In genomic region chr19:23071087-23071511, GRCh38 we compare ENCODE assay signal across 10 cellular contexts. TPM values are rescaled to one million over a fixed set of nuclear protein-coding genes. Genes with fewer than 3 reads are reported as not detected.
A peak's percentile ranks its signal among the peaks of the same experiment; 100 is the strongest.
DNase-seq lines count a peak whose midpoint lies in the region; ATAC-seq and TF ChIP-seq lines count a peak whose summit lies in the region.
"Had no signal": no experiment of that assay in that cellular context is flagged by ENCODE, and none has a peak within 500 bp of the region (broad histone marks: within the 10 kb centered on the region; RNA-seq: fewer than 3 reads in every experiment).

No MANE protein-coding gene starts in this region.

- intact Hi-C loops in left ventricle myocardium inferior (cut with micrococcal nuclease) = no loop called here

- H3K4me2 ChIP-seq in mesenchymal stem cell (ENCODE audit: low read length, poor library complexity, severe bottlenecking) (no peak overlapping the region), mesendoderm (ENCODE audit: low read length) (no peak overlapping the region)

- DNase-seq in NCI-H1417 (lab: John Stamatoyannopoulos, UW) (peak; percentile 2 to 63 (median 55)), NCI-H1417 treated with DMSO at 0.1 percent for 48 hours (lab: John Stamatoyannopoulos, UW) (no peak), SK-N-DZ (ENCODE audit: low spot score) (peak; percentile 47), left ventricle myocardium inferior (peak; percentile 31), mesenchymal stem cell (no peak), mesendoderm (no peak)
- DNase-seq in stimulated activated naive CD8-positive, alpha-beta T cell treated with anti-CD3 and anti-CD28 coated beads, Interleukin-15, Interleukin-2, amounts not matched to agents 100 U/mL and 50 U/mL, for 24 hours = peak; percentile 6
- DNase-seq in stimulated activated effector memory CD8-positive, alpha-beta T cell treated with anti-CD3 and anti-CD28 coated beads, Interleukin-12 subunit alpha, Interleukin-12 subunit beta, amount 100 ng/mL, for 72 hours (ENCODE audit: low spot score in 2 of 2) = no peak
- DNase-seq: 8988T, NCI-H446 had no signal

- H3K18ac ChIP-seq in mesenchymal stem cell (ENCODE audit: low read depth in 1 of 2, low read length in 2 of 2) = no peak overlapping the region
- no peak overlapping the region for H3K18ac ChIP-seq in mesendoderm (ENCODE audit: low read length)

- H3K9me3 ChIP-seq in left ventricle myocardium inferior (replicated peaks) (no peaks in the 10 kb centered on the region), mesenchymal stem cell (ENCODE audit: control insufficient read depth, low read length) (peaks cover 23% of the 10 kb centered on the region)

- peaks cover 31% of the 10 kb centered on the region for H3K9me3 Mint-ChIP-seq in stimulated activated effector memory CD8-positive, alpha-beta T cell treated with anti-CD3 and anti-CD28 coated beads, Interleukin-12 subunit alpha, Interleukin-12 subunit beta, amount 100 ng/mL, for 72 hours

- H2BK5ac ChIP-seq in mesenchymal stem cell (ENCODE audit: low read depth, low read length, poor library complexity, severe bottlenecking) = no peak overlapping the region
- no peak overlapping the region for H2BK5ac ChIP-seq in mesendoderm (ENCODE audit: low read length)

- 93% methylated on average over 32 of the region's 34 CpGs for WGBS in mesenchymal stem cell
- WGBS in mesendoderm (ENCODE audit: extremely low coverage, insufficient coverage, low lambda C conversion rate) = no CpG with 5 or more reads among the region's 34 CpGs

- H4K8ac ChIP-seq in mesenchymal stem cell (ENCODE audit: low read length) = no peak overlapping the region
- no peak overlapping the region for H4K8ac ChIP-seq in mesendoderm (ENCODE audit: low read depth, low read length)

- no peak overlapping the region for H2BK120ac ChIP-seq in mesenchymal stem cell (ENCODE audit: low read depth, low read length)
- no peak overlapping the region for H2BK120ac ChIP-seq in mesendoderm (ENCODE audit: low read depth, low read length)

- H3K23ac ChIP-seq in mesenchymal stem cell (ENCODE audit: low read length in 2 of 2) = no peak overlapping the region
- H3K23ac ChIP-seq in mesendoderm (ENCODE audit: low read length) = no peak overlapping the region

- no peak overlapping the region for H4K5ac ChIP-seq in mesendoderm (ENCODE audit: low read length)

- H2BK12ac ChIP-seq in mesenchymal stem cell (ENCODE audit: low read length in 2 of 2) = no peak overlapping the region

- no peak overlapping the region for H3K14ac ChIP-seq in mesenchymal stem cell (ENCODE audit: low read length in 2 of 2)

- H3K56ac ChIP-seq in mesendoderm (ENCODE audit: low read length) = no peak overlapping the region

- H3K9ac ChIP-seq in mesenchymal stem cell (ENCODE audit: low read length) = no peak overlapping the region
- H3K9ac ChIP-seq in mesendoderm (ENCODE audit: low read length) = no peak overlapping the region

- H2AFZ ChIP-seq in mesenchymal stem cell (ENCODE audit: low read depth, low read length) = no peak overlapping the region

- H3K4me1 Mint-ChIP-seq in stimulated activated effector memory CD8-positive, alpha-beta T cell treated with anti-CD3 and anti-CD28 coated beads, Interleukin-12 subunit alpha, Interleukin-12 subunit beta, amount 100 ng/mL, for 72 hours = no peaks in the 10 kb centered on the region

- ATAC-seq in stimulated activated naive CD8-positive, alpha-beta T cell treated with anti-CD3 and anti-CD28 coated beads, Interleukin-15, Interleukin-2, amounts not matched to agents 100 U/mL and 50 U/mL, for 24 hours = no peak
- ATAC-seq in stimulated activated effector memory CD8-positive, alpha-beta T cell treated with anti-CD3 and anti-CD28 coated beads, Interleukin-12 subunit alpha, Interleukin-12 subunit beta, amount 100 ng/mL, for 72 hours = no peak

- no peak overlapping the region for H4K91ac ChIP-seq in mesenchymal stem cell (ENCODE audit: low read length)

- no peaks in the 10 kb centered on the region for H3K36me3 ChIP-seq in left ventricle myocardium inferior
- H3K36me3 ChIP-seq in mesenchymal stem cell (ENCODE audit: control insufficient read depth in 1 of 2, insufficient read depth in 2 of 2, low read depth in 1 of 2, low read length in 2 of 2) = no peaks in the 10 kb centered on the region
- no peaks in the 10 kb centered on the region for H3K36me3 ChIP-seq in mesendoderm (ENCODE audit: control insufficient read depth, insufficient read depth, low read length)

- H3K4me3 Mint-ChIP-seq in stimulated activated effector memory CD8-positive, alpha-beta T cell treated with anti-CD3 and anti-CD28 coated beads, Interleukin-12 subunit alpha, Interleukin-12 subunit beta, amount 100 ng/mL, for 72 hours = no peak overlapping the region

- H3K4me1 ChIP-seq in left ventricle myocardium inferior (peaks cover 25% of the 10 kb centered on the region), mesenchymal stem cell (ENCODE audit: control insufficient read depth, insufficient read depth, low read depth, low read length) (peaks cover 3% of the 10 kb centered on the region), mesendoderm (ENCODE audit: control insufficient read depth, low read depth, low read length) (no peaks in the 10 kb centered on the region)

- H3K36me3 Mint-ChIP-seq in stimulated activated effector memory CD8-positive, alpha-beta T cell treated with anti-CD3 and anti-CD28 coated beads, Interleukin-12 subunit alpha, Interleukin-12 subunit beta, amount 100 ng/mL, for 72 hours = no peaks in the 10 kb centered on the region

- no peak overlapping the region for H2AK5ac ChIP-seq in mesenchymal stem cell (ENCODE audit: low read length, severe bottlenecking)
- H2AK5ac ChIP-seq in mesendoderm (ENCODE audit: low read length) = no peak overlapping the region

- TF ChIP-seq CTCF in left ventricle myocardium inferior (IDR thresholded peaks at IDR 0.05; ENCODE audit: borderline replicate concordance) = no peak

- peaks cover 70% of the 10 kb centered on the region for H3K27me3 ChIP-seq in left ventricle myocardium inferior (ENCODE audit: low read depth)
- no peaks in the 10 kb centered on the region for H3K27me3 ChIP-seq in mesenchymal stem cell (ENCODE audit: control insufficient read depth in 1 of 2, insufficient read depth in 1 of 2, low read length in 2 of 2)
- no peaks in the 10 kb centered on the region for H3K27me3 ChIP-seq in mesendoderm (ENCODE audit: insufficient read depth, low read length, poor library complexity)

- H3K79me1 ChIP-seq in mesenchymal stem cell (replicated peaks; ENCODE audit: low read length, poor library complexity, severe bottlenecking) (no peaks in the 10 kb centered on the region), mesendoderm (ENCODE audit: low read length) (no peaks in the 10 kb centered on the region)

- H3K4ac ChIP-seq in mesenchymal stem cell (ENCODE audit: low read depth in 1 of 2, low read length in 2 of 2) = no peak overlapping the region
- H3K4ac ChIP-seq in mesendoderm (ENCODE audit: low read depth, low read length) = no peak overlapping the region

- H2BK15ac ChIP-seq in mesenchymal stem cell (ENCODE audit: low read depth, poor library complexity, severe bottlenecking) = no peak overlapping the region
- no peak overlapping the region for H2BK15ac ChIP-seq in mesendoderm (replicated peaks; ENCODE audit: low read depth)

- H3K4me3 ChIP-seq in left ventricle myocardium inferior (peak overlapping the region; percentile 64), mesenchymal stem cell (ENCODE audit: insufficient read depth in 1 of 2, low read depth in 1 of 2, low read length in 2 of 2) (no peak overlapping the region), mesendoderm (ENCODE audit: low read length) (no peak overlapping the region)

- no peak overlapping the region for H3K27ac Mint-ChIP-seq in stimulated activated effector memory CD8-positive, alpha-beta T cell treated with anti-CD3 and anti-CD28 coated beads, Interleukin-12 subunit alpha, Interleukin-12 subunit beta, amount 100 ng/mL, for 72 hours

- H3K79me2 ChIP-seq in mesendoderm (ENCODE audit: control insufficient read depth, insufficient read depth, low read length) = peaks cover 7% of the 10 kb centered on the region

- H3K27ac ChIP-seq in left ventricle myocardium inferior (replicated peaks) = no peak overlapping the region
- H3K27ac ChIP-seq in mesenchymal stem cell (ENCODE audit: low read length, poor library complexity, severe bottlenecking) = no peak overlapping the region
- no peak overlapping the region for H3K27ac ChIP-seq in mesendoderm (ENCODE audit: low read depth, low read length)

RNA-seq across cellular contexts. Expression of gene ZNF730, which starts 45.7 kb away (rescaled TPM):
- polyA plus RNA-seq in SK-N-DZ (2014; cell fraction: cytosol; rRNA removed) = 6.8 and 7.6 TPM in 2 replicates
- 7.6 and 12.5 TPM in 2 replicates for polyA plus RNA-seq in SK-N-DZ (2014; cell fraction: nucleus; rRNA removed)
- 0.22 TPM for total RNA-seq in left ventricle myocardium inferior
- 1.0 TPM for polyA plus RNA-seq in mesenchymal stem cell (2013, experiment 1 of 2)
- 0.79 TPM for polyA plus RNA-seq in mesenchymal stem cell (2013, experiment 2 of 2)
- polyA plus RNA-seq in mesendoderm (2013, experiment 1 of 2) = 17.8 TPM
- 18.9 TPM for polyA plus RNA-seq in mesendoderm (2013, experiment 2 of 2)

Comparison
In these comparisons a context has a peak if more than half of its experiments do, and no peak if none do; other contexts are left out.
1. DNase-seq: peak in NCI-H1417 (3 of 3), SK-N-DZ (single experiment), left ventricle myocardium inferior (single experiment) and stimulated activated naive CD8-positive, alpha-beta T cell treated with anti-CD3 and anti-CD28 coated beads, Interleukin-15, Interleukin-2, amounts not matched to agents 100 U/mL and 50 U/mL, for 24 hours (single experiment); none in NCI-H1417 treated with DMSO at 0.1 percent for 48 hours (single experiment), mesenchymal stem cell (single experiment), stimulated activated effector memory CD8-positive, alpha-beta T cell treated with anti-CD3 and anti-CD28 coated beads, Interleukin-12 subunit alpha, Interleukin-12 subunit beta, amount 100 ng/mL, for 72 hours (0 of 2) and mesendoderm (single experiment).